ENCODE assay signal across 1 cellular context in the genomic region with DNA sequence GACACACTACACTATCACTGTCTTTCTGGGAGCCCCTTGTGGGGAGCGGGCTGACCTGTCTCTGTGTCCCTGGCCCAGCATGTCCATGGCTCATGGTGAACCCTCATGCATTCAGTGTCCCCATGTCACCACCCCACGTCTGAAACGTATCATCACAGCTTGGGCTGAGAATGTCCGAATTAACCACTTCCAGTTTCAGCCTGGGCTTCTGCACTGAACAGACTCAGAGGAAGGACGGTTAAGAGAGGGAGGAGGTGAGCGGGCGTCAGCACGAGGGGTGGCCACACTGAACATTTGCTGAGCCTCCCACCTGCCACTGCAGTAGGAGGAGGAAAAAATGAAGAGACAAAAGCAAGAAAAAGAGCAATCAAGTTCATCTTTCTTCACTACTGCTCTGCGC.
TF ChIP-seq lines count a peak whose summit lies in the region.

No MANE protein-coding gene starts in this region.

TF ChIP-seq in K562, 482 proteins besides CTCF, POLR2A, EP300 and RAD21:
- TF ChIP-seq ZNF644 (tag; IDR thresholded peaks at IDR 0.05; ENCODE audit: low read depth), result no peak
- TF ChIP-seq, protein P1, sequence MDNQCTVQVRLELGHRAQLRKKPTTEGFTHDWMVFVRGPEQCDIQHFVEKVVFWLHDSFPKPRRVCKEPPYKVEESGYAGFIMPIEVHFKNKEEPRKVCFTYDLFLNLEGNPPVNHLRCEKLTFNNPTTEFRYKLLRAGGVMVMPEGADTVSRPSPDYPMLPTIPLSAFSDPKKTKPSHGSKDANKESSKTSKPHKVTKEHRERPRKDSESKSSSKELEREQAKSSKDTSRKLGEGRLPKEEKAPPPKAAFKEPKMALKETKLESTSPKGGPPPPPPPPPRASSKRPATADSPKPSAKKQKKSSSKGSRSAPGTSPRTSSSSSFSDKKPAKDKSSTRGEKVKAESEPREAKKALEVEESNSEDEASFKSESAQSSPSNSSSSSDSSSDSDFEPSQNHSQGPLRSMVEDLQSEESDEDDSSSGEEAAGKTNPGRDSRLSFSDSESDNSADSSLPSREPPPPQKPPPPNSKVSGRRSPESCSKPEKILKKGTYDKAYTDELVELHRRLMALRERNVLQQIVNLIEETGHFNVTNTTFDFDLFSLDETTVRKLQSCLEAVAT (IDR thresholded peaks at IDR 0.05), result no peak
- no peak for TF ChIP-seq DMBX1 (CRISPR knock-in tag; IDR thresholded peaks at IDR 0.05; ENCODE audit: borderline replicate concordance)
- TF ChIP-seq, protein P2, sequence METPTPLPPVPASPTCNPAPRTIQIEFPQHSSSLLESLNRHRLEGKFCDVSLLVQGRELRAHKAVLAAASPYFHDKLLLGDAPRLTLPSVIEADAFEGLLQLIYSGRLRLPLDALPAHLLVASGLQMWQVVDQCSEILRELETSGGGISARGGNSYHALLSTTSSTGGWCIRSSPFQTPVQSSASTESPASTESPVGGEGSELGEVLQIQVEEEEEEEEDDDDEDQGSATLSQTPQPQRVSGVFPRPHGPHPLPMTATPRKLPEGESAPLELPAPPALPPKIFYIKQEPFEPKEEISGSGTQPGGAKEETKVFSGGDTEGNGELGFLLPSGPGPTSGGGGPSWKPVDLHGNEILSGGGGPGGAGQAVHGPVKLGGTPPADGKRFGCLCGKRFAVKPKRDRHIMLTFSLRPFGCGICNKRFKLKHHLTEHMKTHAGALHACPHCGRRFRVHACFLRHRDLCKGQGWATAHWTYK (CRISPR knock-in tag; IDR thresholded peaks at IDR 0.05), result no peak
- TF ChIP-seq, protein P3, sequence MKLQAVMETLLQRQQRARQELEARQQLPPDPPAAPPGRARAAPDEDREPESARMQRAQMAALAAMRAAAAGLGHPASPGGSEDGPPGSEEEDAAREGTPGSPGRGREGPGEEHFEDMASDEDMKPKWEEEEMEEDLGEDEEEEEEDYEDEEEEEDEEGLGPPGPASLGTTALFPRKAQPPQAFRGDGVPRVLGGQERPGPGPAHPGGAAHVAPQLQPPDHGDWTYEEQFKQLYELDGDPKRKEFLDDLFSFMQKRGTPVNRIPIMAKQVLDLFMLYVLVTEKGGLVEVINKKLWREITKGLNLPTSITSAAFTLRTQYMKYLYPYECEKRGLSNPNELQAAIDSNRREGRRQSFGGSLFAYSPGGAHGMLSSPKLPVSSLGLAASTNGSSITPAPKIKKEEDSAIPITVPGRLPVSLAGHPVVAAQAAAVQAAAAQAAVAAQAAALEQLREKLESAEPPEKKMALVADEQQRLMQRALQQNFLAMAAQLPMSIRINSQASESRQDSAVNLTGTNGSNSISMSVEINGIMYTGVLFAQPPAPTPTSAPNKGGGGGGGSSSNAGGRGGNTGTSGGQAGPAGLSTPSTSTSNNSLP (IDR thresholded peaks at IDR 0.05; ENCODE audit: borderline replicate concordance, low read depth, low read length), result no peak
TF ChIP-seq in K562: peak in this region for 0.
